Comparison of ENCODE assay signal across 8 cellular contexts in genomic region chr1:241485554-241485992, GRCh38. TPM values are rescaled to one million over a fixed set of nuclear protein-coding genes. Genes with fewer than 3 reads are reported as not detected.
DNase-seq lines count a peak whose midpoint lies in the region; ATAC-seq and TF ChIP-seq lines count a peak whose summit lies in the region.

No MANE protein-coding gene starts in this region.

- no peaks in the 10 kb centered on the region for H3K36me3 Mint-ChIP-seq in activated CD4-positive, alpha-beta T cell treated with anti-CD3 and anti-CD28 coated beads, Interleukin-2, amount 10 ng/mL, durations not matched to agents 24 days and 14 days (ENCODE audit: low read depth)

- no peaks in the 10 kb centered on the region for H3K27me3 Mint-ChIP-seq in stimulated activated naive CD8-positive, alpha-beta T cell treated with anti-CD3 and anti-CD28 coated beads, Interleukin-15, amount 100 ng/mL, for 72 hours
- H3K27me3 Mint-ChIP-seq in activated CD4-positive, alpha-beta T cell treated with anti-CD3 and anti-CD28 coated beads, Interleukin-2, amount 10 ng/mL, durations not matched to agents 24 days and 14 days, result no peaks in the 10 kb centered on the region

- H3K4me3 ChIP-seq in brain microvascular endothelial cell (ENCODE audit: low read depth, low read length) (no peak overlapping the region), tibial artery (no peak overlapping the region)

- no peaks in the 10 kb centered on the region for H3K9me3 Mint-ChIP-seq in stimulated activated naive CD8-positive, alpha-beta T cell treated with anti-CD3 and anti-CD28 coated beads, Interleukin-15, amount 100 ng/mL, for 72 hours
- no peaks in the 10 kb centered on the region for H3K9me3 Mint-ChIP-seq in activated CD4-positive, alpha-beta T cell treated with anti-CD3 and anti-CD28 coated beads, Interleukin-2, amount 10 ng/mL, durations not matched to agents 24 days and 14 days

- H3K4me3 Mint-ChIP-seq in stimulated activated naive CD8-positive, alpha-beta T cell treated with anti-CD3 and anti-CD28 coated beads, Interleukin-15, amount 100 ng/mL, for 72 hours, result no peak overlapping the region
- H3K4me3 Mint-ChIP-seq in activated CD4-positive, alpha-beta T cell treated with anti-CD3 and anti-CD28 coated beads, Interleukin-2, amount 10 ng/mL, durations not matched to agents 24 days and 14 days, result no peak overlapping the region

- H3K27me3 ChIP-seq in brain microvascular endothelial cell (replicated peaks) (no peaks in the 10 kb centered on the region), tibial artery (no peaks in the 10 kb centered on the region)

- no peak overlapping the region for H3K27ac Mint-ChIP-seq in stimulated activated naive CD8-positive, alpha-beta T cell treated with anti-CD3 and anti-CD28 coated beads, Interleukin-15, amount 100 ng/mL, for 72 hours
- no peak overlapping the region for H3K27ac Mint-ChIP-seq in activated CD4-positive, alpha-beta T cell treated with anti-CD3 and anti-CD28 coated beads, Interleukin-2, amount 10 ng/mL, durations not matched to agents 24 days and 14 days

- peak; percentile 51 for TF ChIP-seq CTCF in GM13977 (IDR thresholded peaks at IDR 0.05; ENCODE audit: extremely low read depth, insufficient read depth, missing control alignments)
- TF ChIP-seq CTCF in brain microvascular endothelial cell (IDR thresholded peaks at IDR 0.05; ENCODE audit: low read depth, low read length, missing control alignments), result peak; percentile 61
- no peak for TF ChIP-seq CTCF in tibial artery (IDR thresholded peaks at IDR 0.05)

- H3K27ac ChIP-seq in brain microvascular endothelial cell, result no peak overlapping the region
- H3K27ac ChIP-seq in tibial artery, result no peak overlapping the region

- H3K9me3 ChIP-seq in tibial artery, result no peaks in the 10 kb centered on the region

- peak; percentile 63 for DNase-seq in A172 (ENCODE audit: low spot score)
- peak; percentile 35 for DNase-seq in GM13977 (ENCODE audit: low spot score)
- peak; percentile 23 for DNase-seq in NCI-H1092 (lab: John Stamatoyannopoulos, UW)
- peak; percentile 18 for DNase-seq in brain microvascular endothelial cell
- DNase-seq in stimulated activated naive CD8-positive, alpha-beta T cell treated with anti-CD3 and anti-CD28 coated beads, Interleukin-15, amount 100 ng/mL, for 72 hours, result no peak
- DNase-seq in activated CD4-positive, alpha-beta T cell treated with anti-CD3 and anti-CD28 coated beads, Interleukin-2, amount 10 ng/mL, durations not matched to agents 24 days and 14 days, result no peak
- DNase-seq in tibial artery, result no peak

- H3K4me1 ChIP-seq in tibial artery, result no peaks in the 10 kb centered on the region

- no peaks in the 10 kb centered on the region for H3K4me1 Mint-ChIP-seq in stimulated activated naive CD8-positive, alpha-beta T cell treated with anti-CD3 and anti-CD28 coated beads, Interleukin-15, amount 100 ng/mL, for 72 hours
- H3K4me1 Mint-ChIP-seq in activated CD4-positive, alpha-beta T cell treated with anti-CD3 and anti-CD28 coated beads, Interleukin-2, amount 10 ng/mL, durations not matched to agents 24 days and 14 days, result no peaks in the 10 kb centered on the region

- H3K36me3 ChIP-seq in brain microvascular endothelial cell (replicated peaks) (no peaks in the 10 kb centered on the region), tibial artery (no peaks in the 10 kb centered on the region)

- in situ Hi-C loops in GM13977 (cut with MboI; ENCODE audit: low pct_unique_long_range_greater_than_20kb, low sequenced_read_pairs, unreplicated experiment), result loop anchor here (25.0 kb wide), 1 partner anchor 598 kb away; no protein-coding TSS in a partner anchor
- in situ Hi-C loops in brain microvascular endothelial cell (cut with HindIII; ENCODE audit: low pct_ligation_motif_present, low sequenced_read_pairs), result no loop called here

- intact Hi-C loops in activated CD4-positive, alpha-beta T cell treated with anti-CD3 and anti-CD28 coated beads, Interleukin-2, amount 10 ng/mL, durations not matched to agents 24 days and 14 days (cut with micrococcal nuclease), result no loop called here
- intact Hi-C loops in tibial artery (cut with DNase I; ENCODE audit: low total_unique reads), result no loop called here

- ATAC-seq in HG02623 (IDR thresholded peaks at IDR 0.05; ENCODE audit: unreplicated experiment), result peak; percentile 51
- ATAC-seq in stimulated activated naive CD8-positive, alpha-beta T cell treated with anti-CD3 and anti-CD28 coated beads, Interleukin-15, amount 100 ng/mL, for 72 hours, result peak; percentile 49

RNA-seq across cellular contexts. Expression of gene FH, which starts 34.0 kb away (rescaled TPM):
- total RNA-seq in A172 (2014; rRNA removed; shearing (Covaris generic)), result 351 and 373 TPM in 2 replicates
- total RNA-seq in activated CD4-positive, alpha-beta T cell treated with anti-CD3 and anti-CD28 coated beads, Interleukin-2, amount 10 ng/mL, durations not matched to agents 24 days and 14 days, result 98.6 and 103 TPM in 2 replicates

RNA-seq across cellular contexts. Expression of gene KMO, which starts 46.6 kb away (rescaled TPM):
- total RNA-seq in A172 (2014; rRNA removed; shearing (Covaris generic)), result 2.4 TPM in 1 of 2 replicates, not detected in the other
- 0.09 TPM in 1 of 2 replicates, not detected in the other for total RNA-seq in activated CD4-positive, alpha-beta T cell treated with anti-CD3 and anti-CD28 coated beads, Interleukin-2, amount 10 ng/mL, durations not matched to agents 24 days and 14 days

Comparison
In these comparisons a context has a peak if more than half of its experiments do, and no peak if none do; other contexts are left out.
1. DNase-seq: peak in A172 (single experiment), GM13977 (single experiment), NCI-H1092 (single experiment) and brain microvascular endothelial cell (single experiment); none in stimulated activated naive CD8-positive, alpha-beta T cell treated with anti-CD3 and anti-CD28 coated beads, Interleukin-15, amount 100 ng/mL, for 72 hours (0 of 2), activated CD4-positive, alpha-beta T cell treated with anti-CD3 and anti-CD28 coated beads, Interleukin-2, amount 10 ng/mL, durations not matched to agents 24 days and 14 days (single experiment) and tibial artery (0 of 2).
2. CTCF ChIP-seq: peak in GM13977 (single experiment) and brain microvascular endothelial cell (single experiment); none in tibial artery (0 of 2).